ENCODE assay signal across 11 cellular contexts in the genomic region with DNA sequence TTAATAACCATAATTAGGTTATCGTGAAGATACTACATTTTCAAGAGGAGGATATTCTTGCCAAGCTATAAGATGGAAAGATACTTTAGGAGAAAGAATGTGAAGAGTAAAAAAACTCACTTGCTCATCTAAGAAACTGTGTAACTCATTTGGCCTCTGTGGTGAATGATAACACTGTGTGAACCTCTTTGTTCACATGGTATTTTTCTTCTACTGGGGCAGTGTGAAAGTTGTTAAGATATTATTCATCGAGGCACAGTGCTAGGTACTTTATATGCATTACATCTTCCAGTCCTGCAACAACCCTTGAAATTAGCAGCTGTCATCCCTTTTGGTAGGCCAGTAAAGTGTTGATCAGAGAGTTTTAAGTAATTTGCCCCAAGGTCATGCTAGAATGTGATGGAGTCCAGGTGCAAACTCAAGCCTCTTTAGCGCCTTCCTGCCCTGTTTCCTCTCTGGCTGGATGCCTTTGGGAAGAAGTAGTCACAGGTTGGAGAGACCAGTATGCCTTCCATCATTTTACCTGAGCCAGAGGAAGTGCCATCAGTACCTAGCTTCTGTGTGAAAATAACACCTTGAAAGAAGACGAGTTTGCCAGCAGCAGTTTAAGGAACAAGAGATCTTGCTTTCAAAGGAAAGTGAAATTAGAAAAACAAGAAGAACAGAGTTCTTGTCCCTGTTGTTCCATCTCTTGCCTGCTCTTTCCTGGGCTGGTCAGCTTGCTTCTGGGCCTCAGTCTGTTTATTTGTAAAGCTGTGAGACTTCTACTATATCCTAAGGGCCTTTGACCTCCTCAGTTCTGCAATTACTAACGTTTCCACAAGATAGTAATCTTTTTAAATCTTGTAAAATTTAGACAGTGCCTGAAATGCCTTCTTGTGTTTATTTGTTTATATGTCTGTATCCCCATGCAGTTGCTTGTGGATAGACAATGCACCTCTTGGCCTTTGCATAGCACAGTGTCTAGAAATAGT.
A peak's percentile ranks its signal among the peaks of the same experiment; 100 is the strongest.
DNase-seq lines count a peak whose midpoint lies in the region; ATAC-seq, FAIRE-seq and TF ChIP-seq lines count a peak whose summit lies in the region.
"Had no signal": no experiment of that assay in that cellular context is flagged by ENCODE, and none has a peak within 500 bp of the region (broad histone marks: within the 10 kb centered on the region; RNA-seq: fewer than 3 reads in every experiment).

No MANE protein-coding gene starts in this region.

- H3K27ac ChIP-seq in GM23338 (ENCODE audit: low read depth), result peak overlapping the region; percentile 51
- H3K27ac ChIP-seq: esophagus muscularis mucosa, SK-N-MC had no signal

- H3K9me3 ChIP-seq in mucosa of descending colon, result no peaks in the 10 kb centered on the region
- H3K9me3 ChIP-seq: esophagus muscularis mucosa had no signal

- DNase-seq in ELR (ENCODE audit: low read depth) (peak; percentile 28), GM23338 (ENCODE audit: low spot score) (no peak), astrocyte of the spinal cord (ENCODE audit: low read depth, low spot score) (peak; percentile 35), mucosa of descending colon (no peak), lower leg skin (ENCODE audit: low spot score in 2 of 2) (no peak), NCI-H2227 treated with DMSO at 0.1 percent for 48 hours (lab: John Stamatoyannopoulos, UW) (no peak), HTR-8/SVneo (ENCODE audit: insufficient read length, low spot score) (no peak)
- DNase-seq in activated CD4-positive, alpha-beta T cell treated with anti-CD3 and anti-CD28 coated beads for 1 hour, result no peak

- no peak overlapping the region for H2AFZ ChIP-seq in GM23338

- peaks cover 76% of the 10 kb centered on the region for H3K4me1 ChIP-seq in GM23338 (ENCODE audit: insufficient read depth)
- H3K4me1 ChIP-seq in mucosa of descending colon (ENCODE audit: low read depth), result peaks cover 22% of the 10 kb centered on the region

- no peak overlapping the region for H3K27ac Mint-ChIP-seq in GM23338
- H3K27ac Mint-ChIP-seq: type B pancreatic cell had no signal

- ATAC-seq in GM23338 (peak; percentile 16; the same call in 2 of the 3 replicates), mucosa of descending colon (peak; percentile 34)

- H3K36me3 ChIP-seq in GM23338 (ENCODE audit: insufficient read depth), result no peaks in the 10 kb centered on the region
- no peaks in the 10 kb centered on the region for H3K36me3 ChIP-seq in mucosa of descending colon (ENCODE audit: low read depth)
- H3K36me3 ChIP-seq: esophagus muscularis mucosa had no signal

- H3K4me2 ChIP-seq in GM23338, result peak overlapping the region; percentile 41

- H3K4me3 ChIP-seq in GM23338, result no peak overlapping the region
- H3K4me3 ChIP-seq in astrocyte of the spinal cord (ENCODE audit: low read depth, low read length), result no peak overlapping the region
- H3K4me3 ChIP-seq in mucosa of descending colon, result no peak overlapping the region
- H3K4me3 ChIP-seq in lower leg skin (ENCODE audit: low read depth, poor library complexity, severe bottlenecking), result no peak overlapping the region
- H3K4me3 ChIP-seq: esophagus muscularis mucosa, SK-N-MC had no signal

- H3K79me2 ChIP-seq in GM23338 (replicated peaks; ENCODE audit: insufficient read depth), result peaks cover 81% of the 10 kb centered on the region

- H3K9me2 ChIP-seq in GM23338 (ENCODE audit: insufficient read depth), result no peaks in the 10 kb centered on the region

- peaks cover 9% of the 10 kb centered on the region for H3K27me3 Mint-ChIP-seq in GM23338 (ENCODE audit: insufficient read depth, low read depth, poor library complexity)
- H3K27me3 Mint-ChIP-seq: type B pancreatic cell had no signal

- no peaks in the 10 kb centered on the region for H3K27me3 ChIP-seq in GM23338 (ENCODE audit: insufficient read depth)
- H3K27me3 ChIP-seq: esophagus muscularis mucosa had no signal

- 43 to 49% methylated on average over 5 of the region's 5 CpGs for WGBS in lower leg skin, 2 donors

- H3K36me3 Mint-ChIP-seq in GM23338 (ENCODE audit: low read depth), result no peaks in the 10 kb centered on the region

- H3K4me3 Mint-ChIP-seq in GM23338, result no peak overlapping the region
- H3K4me3 Mint-ChIP-seq: type B pancreatic cell had no signal

- FAIRE-seq in HTR-8/SVneo (lab: Jason Lieb, UNC), result no peak

- H4K20me1 ChIP-seq in GM23338 (replicated peaks; ENCODE audit: insufficient read depth), result peaks cover 9% of the 10 kb centered on the region; the same call in 1 of the 2 replicates

- no peak for TF ChIP-seq POLR2A in lower leg skin (IDR thresholded peaks at IDR 0.05)

- peaks cover 65% of the 10 kb centered on the region for H3K4me1 Mint-ChIP-seq in GM23338

- no peak for TF ChIP-seq CTCF in GM23338 (conservative IDR thresholded peaks at IDR 0.05; ENCODE audit: low read depth in 2 of 2)
- TF ChIP-seq CTCF in astrocyte of the spinal cord (IDR thresholded peaks at IDR 0.05; ENCODE audit: low read depth, low read length), result no peak
- TF ChIP-seq CTCF in mucosa of descending colon (IDR thresholded peaks at IDR 0.05), result no peak
- no peak for TF ChIP-seq CTCF in lower leg skin (IDR thresholded peaks at IDR 0.05)

- H3K9me3 Mint-ChIP-seq in GM23338, result no peaks in the 10 kb centered on the region
- H3K9me3 Mint-ChIP-seq: type B pancreatic cell had no signal

- intact Hi-C loops in mucosa of descending colon (cut with DNase I, micrococcal nuclease) (no loop called here), lower leg skin (cut with DNase I; ENCODE audit: low total_unique reads) (no loop called here)

- no peaks in the 10 kb centered on the region for H3F3A ChIP-seq in GM23338 (replicated peaks; ENCODE audit: low read depth)

- in situ Hi-C loops in astrocyte of the spinal cord (cut with HindIII; ENCODE audit: low sequenced_read_pairs), result no loop called here

TF ChIP-seq in GM23338, 12 proteins besides CTCF, POLR2A, EP300 and RAD21 (continues in another document):
- TF ChIP-seq, protein P1, sequence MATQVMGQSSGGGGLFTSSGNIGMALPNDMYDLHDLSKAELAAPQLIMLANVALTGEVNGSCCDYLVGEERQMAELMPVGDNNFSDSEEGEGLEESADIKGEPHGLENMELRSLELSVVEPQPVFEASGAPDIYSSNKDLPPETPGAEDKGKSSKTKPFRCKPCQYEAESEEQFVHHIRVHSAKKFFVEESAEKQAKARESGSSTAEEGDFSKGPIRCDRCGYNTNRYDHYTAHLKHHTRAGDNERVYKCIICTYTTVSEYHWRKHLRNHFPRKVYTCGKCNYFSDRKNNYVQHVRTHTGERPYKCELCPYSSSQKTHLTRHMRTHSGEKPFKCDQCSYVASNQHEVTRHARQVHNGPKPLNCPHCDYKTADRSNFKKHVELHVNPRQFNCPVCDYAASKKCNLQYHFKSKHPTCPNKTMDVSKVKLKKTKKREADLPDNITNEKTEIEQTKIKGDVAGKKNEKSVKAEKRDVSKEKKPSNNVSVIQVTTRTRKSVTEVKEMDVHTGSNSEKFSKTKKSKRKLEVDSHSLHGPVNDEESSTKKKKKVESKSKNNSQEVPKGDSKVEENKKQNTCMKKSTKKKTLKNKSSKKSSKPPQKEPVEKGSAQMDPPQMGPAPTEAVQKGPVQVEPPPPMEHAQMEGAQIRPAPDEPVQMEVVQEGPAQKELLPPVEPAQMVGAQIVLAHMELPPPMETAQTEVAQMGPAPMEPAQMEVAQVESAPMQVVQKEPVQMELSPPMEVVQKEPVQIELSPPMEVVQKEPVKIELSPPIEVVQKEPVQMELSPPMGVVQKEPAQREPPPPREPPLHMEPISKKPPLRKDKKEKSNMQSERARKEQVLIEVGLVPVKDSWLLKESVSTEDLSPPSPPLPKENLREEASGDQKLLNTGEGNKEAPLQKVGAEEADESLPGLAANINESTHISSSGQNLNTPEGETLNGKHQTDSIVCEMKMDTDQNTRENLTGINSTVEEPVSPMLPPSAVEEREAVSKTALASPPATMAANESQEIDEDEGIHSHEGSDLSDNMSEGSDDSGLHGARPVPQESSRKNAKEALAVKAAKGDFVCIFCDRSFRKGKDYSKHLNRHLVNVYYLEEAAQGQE (IDR thresholded peaks at IDR 0.05; ENCODE audit: unreplicated experiment), result no peak
- TF ChIP-seq JUNB (IDR thresholded peaks at IDR 0.05; ENCODE audit: unreplicated experiment) (no peak), ZNF331 (CRISPR knock-in tag; IDR thresholded peaks at IDR 0.05; ENCODE audit: low read depth) (no peak), ZNF114 (CRISPR knock-in tag; IDR thresholded peaks at IDR 0.05) (no peak), EZH2phosphoT487 (IDR thresholded peaks at IDR 0.05; ENCODE audit: unreplicated experiment) (no peak), POLR2AphosphoS5 (IDR thresholded peaks at IDR 0.05; ENCODE audit: low read depth) (no peak), EZH2 (IDR thresholded peaks at IDR 0.05; ENCODE audit: low read depth, unreplicated experiment) (no peak)

Comparison
In these comparisons a context has a peak if more than half of its experiments do, and no peak if none do; other contexts are left out.
1. DNase-seq: peak in ELR (single experiment) and astrocyte of the spinal cord (single experiment); none in GM23338 (single experiment), mucosa of descending colon (0 of 3), lower leg skin (0 of 2), activated CD4-positive, alpha-beta T cell treated with anti-CD3 and anti-CD28 coated beads for 1 hour (single experiment), NCI-H2227 treated with DMSO at 0.1 percent for 48 hours (single experiment) and HTR-8/SVneo (single experiment).